8 cellular contexts compared by ENCODE assay signal in genomic region chr1:225999227-225999911, GRCh38. TPM values are rescaled to one million over a fixed set of nuclear protein-coding genes. Genes with fewer than 3 reads are reported as not detected.
DNase-seq lines count a peak whose midpoint lies in the region; ATAC-seq and TF ChIP-seq lines count a peak whose summit lies in the region.

Gene SDE2, minus strand, starts transcription at chr1:225999343. Its CDS starts 31 bp downstream, at chr1:225999312.

- H3K27me3 ChIP-seq in CD8-positive, alpha-beta T cell (ENCODE audit: insufficient read depth, low read length), result no peaks in the 10 kb centered on the region

- peak within 1 kb of the TSS; percentile 99 for H3K27ac ChIP-seq in CD8-positive, alpha-beta T cell (ENCODE audit: low read depth, low read length)

- H3K36me3 ChIP-seq in CD8-positive, alpha-beta T cell (ENCODE audit: insufficient read depth, low read length), result peaks cover 14% of the 10 kb centered on the region

- peaks cover 88% of the 10 kb centered on the region for H3K4me1 ChIP-seq in CD8-positive, alpha-beta T cell (ENCODE audit: insufficient read depth, low read length)

- H3K4me3 ChIP-seq in CD8-positive, alpha-beta T cell (ENCODE audit: low read depth, low read length), result peak within 1 kb of the TSS; percentile 92

- peaks cover 79% of the 10 kb centered on the region for H3K4me1 Mint-ChIP-seq in CD8-positive, alpha-beta T cell (ENCODE audit: low read depth)

- no peak for TF ChIP-seq CTCF in CD8-positive, alpha-beta T cell (IDR thresholded peaks at IDR 0.05)

- DNase-seq in CD8-positive, alpha-beta T cell, result peak; percentile 99 to 100 (median 100)
- DNase-seq in HS-27A (ENCODE audit: low read depth), result peak; percentile 84
- DNase-seq in NK-92 (lab: John Stamatoyannopoulos, UW; ENCODE audit: unreplicated experiment), result peak; percentile 90
- peak; percentile 100 for DNase-seq in activated CD8-positive, alpha-beta memory T cell treated with anti-CD3 and anti-CD28 coated beads for 1 hour (ENCODE audit: extremely low read depth in 1 of 2, low read depth in 1 of 2)
- peak; percentile 99 for DNase-seq in effector CD4-positive, alpha-beta T cell
- DNase-seq in lung microvascular endothelial cell (ENCODE audit: low read depth in 2 of 2), result peak; percentile 100
- peak; percentile 100 for DNase-seq in stimulated activated CD4-positive, alpha-beta T cell treated with anti-CD3 and anti-CD28 coated beads, TNF-alpha, amount 100 ng/mL, for 48 hours (ENCODE audit: low read depth in 3 of 3)

- H3K9me3 Mint-ChIP-seq in CD8-positive, alpha-beta T cell, result no peaks in the 10 kb centered on the region

- H3K27me3 Mint-ChIP-seq in CD8-positive, alpha-beta T cell (ENCODE audit: low read depth), result no peaks in the 10 kb centered on the region

- ATAC-seq in CD8-positive, alpha-beta T cell, result peak; percentile 80
- peak; percentile 77 for ATAC-seq in GM19467 (IDR thresholded peaks at IDR 0.05; ENCODE audit: unreplicated experiment)

- intact Hi-C loops in CD8-positive, alpha-beta T cell (cut with DNase I, micrococcal nuclease), result loop anchor here (1.0 to 10.0 kb wide), 14 partner anchors 63 to 938 kb away; partner anchors contain the start of genes ACBD3 (in 2 of the 2), H3-3A (in 2 of the 2), LBR (in 2 of the 2) and PYCR2 (in 2 of the 2)

- CTCF ChIA-PET in CD8-positive, alpha-beta T cell (lab: Charles Lee), result interaction anchor here (0.8 to 2.0 kb wide), 3 partner anchors 21 to 66 kb away, joined by 3 to 16 read pairs (median 16); partner anchors contain the start of gene H3-3A

- no peaks in the 10 kb centered on the region for H3K9me3 ChIP-seq in CD8-positive, alpha-beta T cell (ENCODE audit: low read length)

- H3K4me3 Mint-ChIP-seq in CD8-positive, alpha-beta T cell, result peak within 1 kb of the TSS; percentile 100

- H3K36me3 Mint-ChIP-seq in CD8-positive, alpha-beta T cell, result peaks cover 34% of the 10 kb centered on the region

- H3K27ac Mint-ChIP-seq in CD8-positive, alpha-beta T cell, result peak within 1 kb of the TSS; percentile 100

- POLR2A ChIA-PET in CD8-positive, alpha-beta T cell (lab: Charles Lee), result interaction anchor here (0.5 to 3.1 kb wide), 39 partner anchors 11 to 1817 kb away, joined by 3 to 195 read pairs (median 6); partner anchors contain the start of genes H3-3A, LBR, LIN9 and PARP1

RNA-seq across cellular contexts. Expression of gene SDE2, which starts in this region (rescaled TPM):
- total RNA-seq in CD8-positive, alpha-beta T cell, result 10 to 100 TPM; 53.3 to 55.3 TPM
- 16.6 and 35.7 TPM in 2 replicates for total RNA-seq in lung microvascular endothelial cell

Comparison
In these comparisons a context has a peak if more than half of its experiments do, and no peak if none do; other contexts are left out.
1. Peak in every context shown above with its lines: DNase-seq, ATAC-seq, H3K4me3 ChIP-seq and H3K27ac ChIP-seq.